ENCODE assay signal across 26 cellular contexts in the genomic region with DNA sequence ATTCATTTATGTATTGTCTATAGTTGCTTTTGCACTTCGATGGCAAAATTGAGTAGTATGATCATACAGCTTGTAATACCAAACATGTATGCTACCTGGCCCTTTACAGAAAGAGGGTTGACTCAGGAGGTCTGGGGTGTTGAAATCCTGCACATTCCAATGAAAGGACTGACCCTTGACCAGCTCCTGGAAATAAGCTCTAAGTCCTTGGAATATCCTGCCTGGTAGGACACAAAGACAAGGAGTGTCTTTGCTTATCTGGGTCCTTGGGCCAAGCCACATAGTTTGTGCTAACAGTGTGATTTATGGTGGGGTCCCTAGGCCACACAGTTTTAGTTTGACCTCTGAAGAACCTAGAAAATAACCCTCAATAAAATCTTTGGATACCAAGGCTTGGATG.
"Had no signal": no experiment of that assay in that cellular context is flagged by ENCODE, and none has a peak within 500 bp of the region (broad histone marks: within the 10 kb centered on the region; RNA-seq: fewer than 3 reads in every experiment).

No MANE protein-coding gene starts in this region.

- H3K27ac ChIP-seq: brain microvascular endothelial cell, coronary artery, dorsolateral prefrontal cortex had no signal

- H3K27me3 ChIP-seq: brain microvascular endothelial cell, dorsolateral prefrontal cortex had no signal

- H3K4me3 ChIP-seq: coronary artery, dorsolateral prefrontal cortex had no signal

- ATAC-seq: activated CD4-positive, alpha-beta T cell treated with anti-CD3 and anti-CD28 coated beads for 36 hours; activated CD8-positive, alpha-beta T cell treated with anti-CD3 and anti-CD28 coated beads, Interleukin-2, amount 10 ng/mL, durations not matched to agents 7 days and 5 days; activated T-cell treated with anti-CD3 and anti-CD28 coated beads, Interleukin-2, amount 50 U/mL, for 72 hours; esophagus mucosa had no signal

- FAIRE-seq: astrocyte, bronchial epithelial cell had no signal

- H3K36me3 ChIP-seq: brain microvascular endothelial cell had no signal

- DNase-seq: activated CD4-positive, alpha-beta memory T cell treated with anti-CD3 and anti-CD28 coated beads for 36 hours; activated CD4-positive, alpha-beta T cell treated with anti-CD3 and anti-CD28 coated beads for 36 hours; activated CD4-positive, alpha-beta T cell treated with anti-CD3 and anti-CD28 coated beads, Interleukin-2, amount 10 ng/mL, durations not matched to agents 24 days and 14 days; activated CD4-positive, CD25-positive, alpha-beta regulatory T cell; activated CD4-positive, CD25-positive, alpha-beta regulatory T cell treated with anti-CD3 and anti-CD28 coated beads, Interleukin-2, amount 50 U/mL, for 72 hours; activated CD8-positive, alpha-beta memory T cell treated with anti-CD3 and anti-CD28 coated beads, Interleukin-2, amount 50 U/mL, for 48 hours; activated CD8-positive, alpha-beta T cell treated with anti-CD3 and anti-CD28 coated beads, Interleukin-2, amount 10 ng/mL, durations not matched to agents 7 days and 5 days; activated gamma-delta T cell; activated naive CD4-positive, alpha-beta T cell; activated naive CD4-positive, alpha-beta T cell treated with anti-CD3 and anti-CD28 coated beads, Interleukin-2, amount 10 ng/mL, durations not matched to agents 7 days and 5 days; activated T-cell treated with anti-CD3 and anti-CD28 coated beads for 4 hours; activated T-cell treated with anti-CD3 and anti-CD28 coated beads, Interleukin-2, amount 50 U/mL, for 24 hours; activated T-cell treated with anti-CD3 and anti-CD28 coated beads, Interleukin-2, amount 50 U/mL, for 72 hours; amniotic stem cell; anterior cingulate cortex; brain microvascular endothelial cell; dorsolateral prefrontal cortex; effector memory CD4-positive, alpha-beta T cell; endodermal cell; foreskin fibroblast; T-helper 1 cell; T-helper 2 cell had no signal
